Comparison of ENCODE assay signal across 9 cellular contexts in genomic region chr10:7480742-7481381, GRCh38.
DNase-seq lines count a peak whose midpoint lies in the region; ATAC-seq lines count a peak whose summit lies in the region.
"Had no signal": no experiment of that assay in that cellular context is flagged by ENCODE, and none has a peak within 500 bp of the region (broad histone marks: within the 10 kb centered on the region; RNA-seq: fewer than 3 reads in every experiment).

No MANE protein-coding gene starts in this region.

- no peaks in the 10 kb centered on the region for H3K9me3 Mint-ChIP-seq in activated T-cell treated with anti-CD3 and anti-CD28 coated beads, Interleukin-2, amount 50 U/mL, for 72 hours
- H3K9me3 Mint-ChIP-seq in T-helper 2 cell treated with Interferon-gamma antibody and Interleukin-4, amounts not matched to agents 5 μg/mL and 100 μg/mL, for 36 hours = no peaks in the 10 kb centered on the region
- H3K9me3 Mint-ChIP-seq in stimulated activated naive CD8-positive, alpha-beta T cell treated with anti-CD3 and anti-CD28 coated beads, Interleukin-15, Interleukin-2, amounts not matched to agents 100 ng/mL and 50 ng/mL, for 24 hours = no peaks in the 10 kb centered on the region

- no peak for ATAC-seq in activated T-cell treated with anti-CD3 and anti-CD28 coated beads, Interleukin-2, amount 50 U/mL, for 72 hours (replicated peaks in 1 of 2)
- ATAC-seq in HG02943 (IDR thresholded peaks at IDR 0.05; ENCODE audit: low read depth, unreplicated experiment) = peak; percentile 51

- H3K27me3 Mint-ChIP-seq in activated T-cell treated with anti-CD3 and anti-CD28 coated beads, Interleukin-2, amount 50 U/mL, for 72 hours (ENCODE audit: low read depth) = no peaks in the 10 kb centered on the region
- no peaks in the 10 kb centered on the region for H3K27me3 Mint-ChIP-seq in T-helper 2 cell treated with Interferon-gamma antibody and Interleukin-4, amounts not matched to agents 5 μg/mL and 100 μg/mL, for 36 hours (ENCODE audit: low read depth)
- H3K27me3 Mint-ChIP-seq in stimulated activated naive CD8-positive, alpha-beta T cell treated with anti-CD3 and anti-CD28 coated beads, Interleukin-15, Interleukin-2, amounts not matched to agents 100 ng/mL and 50 ng/mL, for 24 hours = no peaks in the 10 kb centered on the region

- H3K4me1 Mint-ChIP-seq in activated T-cell treated with anti-CD3 and anti-CD28 coated beads, Interleukin-2, amount 50 U/mL, for 72 hours (ENCODE audit: low read depth) = peaks cover 74% of the 10 kb centered on the region
- peaks cover 64% of the 10 kb centered on the region for H3K4me1 Mint-ChIP-seq in T-helper 2 cell treated with Interferon-gamma antibody and Interleukin-4, amounts not matched to agents 5 μg/mL and 100 μg/mL, for 36 hours (ENCODE audit: low read depth)
- peaks cover 76% of the 10 kb centered on the region for H3K4me1 Mint-ChIP-seq in stimulated activated naive CD8-positive, alpha-beta T cell treated with anti-CD3 and anti-CD28 coated beads, Interleukin-15, Interleukin-2, amounts not matched to agents 100 ng/mL and 50 ng/mL, for 24 hours (ENCODE audit: low read depth)

- peaks cover 0 to 1% of the 10 kb centered on the region in 2 donors for H3K36me3 Mint-ChIP-seq in activated T-cell treated with anti-CD3 and anti-CD28 coated beads, Interleukin-2, amount 50 U/mL, for 72 hours (ENCODE audit: insufficient read depth in 2 of 2)
- peaks cover 8% of the 10 kb centered on the region for H3K36me3 Mint-ChIP-seq in T-helper 2 cell treated with Interferon-gamma antibody and Interleukin-4, amounts not matched to agents 5 μg/mL and 100 μg/mL, for 36 hours (ENCODE audit: low read depth)
- no peaks in the 10 kb centered on the region for H3K36me3 Mint-ChIP-seq in stimulated activated naive CD8-positive, alpha-beta T cell treated with anti-CD3 and anti-CD28 coated beads, Interleukin-15, Interleukin-2, amounts not matched to agents 100 ng/mL and 50 ng/mL, for 24 hours (ENCODE audit: low read depth)

- no peak for DNase-seq in activated T-cell treated with anti-CD3 and anti-CD28 coated beads, Interleukin-2, amount 50 U/mL, for 72 hours
- DNase-seq in activated T-cell treated with anti-CD3 and anti-CD28 coated beads, Interleukin-2, amount 50 U/mL, for 48 hours = no peak
- DNase-seq in T-helper 2 cell treated with Interferon-gamma antibody and Interleukin-4, amounts not matched to agents 5 μg/mL and 100 μg/mL, for 36 hours (ENCODE audit: low spot score) = no peak
- no peak for DNase-seq in DMS 273 treated with DMSO at 0.1 percent for 48 hours (lab: John Stamatoyannopoulos, UW)
- DNase-seq in activated gamma-delta T cell (lab: John Stamatoyannopoulos, UW) = no peak
- DNase-seq in DMS153 treated with DMSO at 0.1 percent for 48 hours (lab: John Stamatoyannopoulos, UW; ENCODE audit: unreplicated experiment) = no peak
- DNase-seq: NCI-H446 treated with DMSO at 0.1 percent for 48 hours had no signal

- H3K4me3 Mint-ChIP-seq in activated T-cell treated with anti-CD3 and anti-CD28 coated beads, Interleukin-2, amount 50 U/mL, for 72 hours = peak overlapping the region in 1 of 2 donors; percentile 31
- peak overlapping the region; percentile 58 for H3K4me3 Mint-ChIP-seq in T-helper 2 cell treated with Interferon-gamma antibody and Interleukin-4, amounts not matched to agents 5 μg/mL and 100 μg/mL, for 36 hours
- H3K4me3 Mint-ChIP-seq in stimulated activated naive CD8-positive, alpha-beta T cell treated with anti-CD3 and anti-CD28 coated beads, Interleukin-15, Interleukin-2, amounts not matched to agents 100 ng/mL and 50 ng/mL, for 24 hours = peak overlapping the region; percentile 0

- H3K27ac Mint-ChIP-seq in activated T-cell treated with anti-CD3 and anti-CD28 coated beads, Interleukin-2, amount 50 U/mL, for 72 hours = peak overlapping the region; percentile 43
- H3K27ac Mint-ChIP-seq in T-helper 2 cell treated with Interferon-gamma antibody and Interleukin-4, amounts not matched to agents 5 μg/mL and 100 μg/mL, for 36 hours = peak overlapping the region; percentile 60
- peak overlapping the region; percentile 17 for H3K27ac Mint-ChIP-seq in stimulated activated naive CD8-positive, alpha-beta T cell treated with anti-CD3 and anti-CD28 coated beads, Interleukin-15, Interleukin-2, amounts not matched to agents 100 ng/mL and 50 ng/mL, for 24 hours
